Comparison of ENCODE assay signal across 8 cellular contexts in the genomic region with DNA sequence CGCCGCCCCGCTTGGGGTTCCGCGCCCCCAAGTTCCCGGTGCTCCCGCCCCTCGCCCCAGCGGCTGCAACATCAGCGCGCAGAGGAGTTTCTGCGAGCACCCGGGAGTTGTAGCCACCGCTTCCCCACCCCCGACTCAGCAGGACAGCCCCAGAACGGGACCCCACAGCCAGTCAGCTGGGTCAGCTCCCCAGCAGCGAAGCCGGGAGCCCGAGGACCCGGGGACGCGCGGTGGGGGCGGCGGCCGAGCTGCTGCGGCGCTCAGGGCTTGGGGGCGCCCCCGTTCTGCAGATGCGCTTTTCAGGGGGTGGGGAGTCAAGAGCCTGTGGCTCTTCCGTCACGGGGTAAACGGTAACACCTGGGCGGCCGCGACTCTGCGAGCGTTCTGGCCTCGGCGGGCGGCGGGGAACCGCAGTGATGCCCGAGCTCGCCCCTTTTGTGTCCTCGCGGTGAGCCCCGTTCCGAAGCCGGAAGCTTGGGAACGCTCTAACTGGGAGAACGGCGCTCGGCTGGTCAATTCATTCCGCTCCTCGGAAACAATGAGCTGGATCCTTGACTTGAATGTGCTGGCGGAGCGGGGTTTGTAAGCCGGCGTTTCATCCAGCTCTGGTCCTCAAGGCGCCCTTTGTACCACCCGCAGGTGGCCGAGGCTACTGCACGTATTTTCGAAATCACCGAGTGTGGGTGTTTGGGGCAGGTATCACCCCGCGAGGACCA. TPM values are rescaled to one million over a fixed set of nuclear protein-coding genes. Genes with fewer than 3 reads are reported as not detected.
A peak's percentile ranks its signal among the peaks of the same experiment; 100 is the strongest.
DNase-seq lines count a peak whose midpoint lies in the region; ATAC-seq, FAIRE-seq and TF ChIP-seq lines count a peak whose summit lies in the region.

No MANE protein-coding gene starts in this region.

- H3K36me3 ChIP-seq in Caco-2 (ENCODE audit: control insufficient read depth, insufficient read depth, low read length): no peaks in the 10 kb centered on the region
- no peaks in the 10 kb centered on the region for H3K36me3 ChIP-seq in tibial artery

- CTCF ChIA-PET in Caco-2 (lab: Charles Lee): interaction anchor here (0.6 to 1.1 kb wide), 10 partner anchors 8 to 218 kb away, joined by 3 to 19 read pairs (median 5); no protein-coding TSS in a partner anchor

- DNase-seq in Caco-2: peak; percentile 84 to 85
- peak; percentile 70 for DNase-seq in RKO (ENCODE audit: low spot score)
- peak; percentile 43 for DNase-seq in activated gamma-delta T cell treated with Interleukin-2 at 50 U/mL for 16 hours
- peak; percentile 73 to 76 for DNase-seq in frontal cortex (ENCODE audit: low spot score in 2 of 2)
- DNase-seq in occipital lobe (lab: John Stamatoyannopoulos, UW): peak; percentile 36
- peak; percentile 55 to 74 for DNase-seq in tibial artery

- no peaks in the 10 kb centered on the region for H3K27me3 ChIP-seq in Caco-2 (replicated peaks; ENCODE audit: control insufficient read depth, insufficient read depth, low read length)
- peaks cover 0 to 13% of the 10 kb centered on the region in 2 donors for H3K27me3 ChIP-seq in tibial artery

- H3K9me3 Mint-ChIP-seq in Caco-2 (ENCODE audit: unreplicated experiment): no peaks in the 10 kb centered on the region

- H3K9me3 ChIP-seq in Caco-2: no peaks in the 10 kb centered on the region
- no peaks in the 10 kb centered on the region for H3K9me3 ChIP-seq in tibial artery

- H3K4me3 Mint-ChIP-seq in Caco-2 (ENCODE audit: unreplicated experiment): peak overlapping the region; percentile 88

- H3K36me3 Mint-ChIP-seq in Caco-2 (ENCODE audit: insufficient read depth, unreplicated experiment): peaks cover 7% of the 10 kb centered on the region

- H3K4me1 Mint-ChIP-seq in Caco-2 (ENCODE audit: low read depth, unreplicated experiment): peaks cover 18% of the 10 kb centered on the region

- ATAC-seq in GM19463 (IDR thresholded peaks at IDR 0.05; ENCODE audit: unreplicated experiment) (peak; percentile 65), HG03575 (IDR thresholded peaks at IDR 0.05; ENCODE audit: extremely low read depth, insufficient number of reproducible peaks, low FRiP score, unreplicated experiment) (peak; percentile 50)

- H3K4me3 ChIP-seq in Caco-2 (ENCODE audit: low read depth, low read length): peak overlapping the region; percentile 61
- peak overlapping the region; percentile 52 to 54 for H3K4me3 ChIP-seq in tibial artery

- H3K27ac Mint-ChIP-seq in Caco-2 (ENCODE audit: unreplicated experiment): peak overlapping the region; percentile 64

- no TSS peak for BruUV-seq in Caco-2 (replicated peaks; lab: Mats Ljungman, UMichigan)

- no peak for FAIRE-seq in frontal cortex (lab: Jason Lieb, UNC)

- peak overlapping the region in 1 of 2 donors; percentile 2 for H3K27ac ChIP-seq in tibial artery

- intact Hi-C loops in Caco-2 (cut with micrococcal nuclease; ENCODE audit: unreplicated experiment) (loop anchor here (1.0 kb wide), 2 partner anchors 87 to 182 kb away; no protein-coding TSS in a partner anchor), tibial artery (cut with DNase I; ENCODE audit: low total_unique reads) (no loop called here)

- H3K4me1 ChIP-seq in Caco-2 (peaks cover 11% of the 10 kb centered on the region; the same call in 1 of the 2 replicates), tibial artery (peaks cover 0 to 21% (median 7%) of the 10 kb centered on the region in 4 donors)

- H3K27me3 Mint-ChIP-seq in Caco-2 (ENCODE audit: insufficient read depth, unreplicated experiment): no peaks in the 10 kb centered on the region

- peak; percentile 68 to 73 for TF ChIP-seq CTCF in Caco-2 (IDR thresholded peaks at IDR 0.05; ENCODE audit: insufficient read depth in 1 of 2, low read depth in 1 of 2, low read length in 1 of 2, severe bottlenecking in 1 of 2, unreplicated experiment in 1 of 2)
- peak; percentile 28 to 36 for TF ChIP-seq CTCF in tibial artery (IDR thresholded peaks at IDR 0.05)

- POLR2A ChIA-PET in Caco-2 (lab: Charles Lee): interaction anchor here (0.7 kb wide), 1 partner anchor 182 kb away, joined by 4 read pairs; no protein-coding TSS in a partner anchor

RNA-seq across cellular contexts. Expression of gene PLEKHG1, which starts 0.8 kb away (rescaled TPM):
- total RNA-seq in Caco-2 (2022) (32.8 and 35.0 TPM in 2 replicates), frontal cortex (9.0 TPM), occipital lobe (7.3 TPM)
